In genomic region chr9:27333241-27334052, GRCh38 we compare ENCODE assay signal across 8 cellular contexts. TPM values are rescaled to one million over a fixed set of nuclear protein-coding genes. Genes with fewer than 3 reads are reported as not detected.
A peak's percentile ranks its signal among the peaks of the same experiment; 100 is the strongest.
DNase-seq lines count a peak whose midpoint lies in the region; ATAC-seq, FAIRE-seq and TF ChIP-seq lines count a peak whose summit lies in the region.

No MANE protein-coding gene starts in this region.

- no peaks in the 10 kb centered on the region for H3K9me3 ChIP-seq in CD4-positive, alpha-beta T cell (ENCODE audit: control insufficient read depth, low read length)

- no peak overlapping the region for H3K4me3 Mint-ChIP-seq in CD4-positive, alpha-beta T cell
- H3K4me3 Mint-ChIP-seq in activated CD8-positive, alpha-beta T cell treated with anti-CD3 and anti-CD28 coated beads, Interleukin-2, amount 10 ng/mL, durations not matched to agents 7 days and 5 days, result no peak overlapping the region
- H3K4me3 Mint-ChIP-seq in mesothelial cell of epicardium, result no peak overlapping the region

- peak; percentile 92 for TF ChIP-seq CTCF in CD4-positive, alpha-beta T cell (IDR thresholded peaks at IDR 0.05)
- peak; percentile 89 for TF ChIP-seq CTCF in mesothelial cell of epicardium (IDR thresholded peaks at IDR 0.05; ENCODE audit: unreplicated experiment)

- no peaks in the 10 kb centered on the region for H3K4me1 Mint-ChIP-seq in CD4-positive, alpha-beta T cell (ENCODE audit: low read depth)
- peaks cover 16% of the 10 kb centered on the region for H3K4me1 Mint-ChIP-seq in activated CD8-positive, alpha-beta T cell treated with anti-CD3 and anti-CD28 coated beads, Interleukin-2, amount 10 ng/mL, durations not matched to agents 7 days and 5 days (ENCODE audit: low read depth)
- H3K4me1 Mint-ChIP-seq in mesothelial cell of epicardium, result peaks cover 17% of the 10 kb centered on the region

- H3K27me3 ChIP-seq in CD4-positive, alpha-beta T cell (ENCODE audit: control insufficient read depth, insufficient read depth, low read length), result no peaks in the 10 kb centered on the region

- DNase-seq in CD4-positive, alpha-beta T cell, result peak in 8 of 10 experiments; percentile 5 to 39 (median 21)
- DNase-seq in GM19238 (ENCODE audit: insufficient read length, low spot score) (peak; percentile 56), NCI-H524 treated with DMSO at 0.1 percent for 48 hours (lab: John Stamatoyannopoulos, UW) (peak; percentile 9), mesothelial cell of epicardium (ENCODE audit: low spot score in 2 of 2, unreplicated experiment in 2 of 2) (peak; percentile 37 to 75)
- DNase-seq in activated CD8-positive, alpha-beta T cell treated with anti-CD3 and anti-CD28 coated beads, Interleukin-2, amount 10 ng/mL, durations not matched to agents 7 days and 5 days, result peak; percentile 64
- DNase-seq in stimulated activated naive CD8-positive, alpha-beta T cell treated with anti-CD3 and anti-CD28 coated beads, Interleukin-15, Interleukin-2, amounts not matched to agents 100 U/mL and 50 U/mL, for 24 hours, result peak; percentile 34

- H3K27me3 Mint-ChIP-seq in CD4-positive, alpha-beta T cell, result no peaks in the 10 kb centered on the region
- H3K27me3 Mint-ChIP-seq in activated CD8-positive, alpha-beta T cell treated with anti-CD3 and anti-CD28 coated beads, Interleukin-2, amount 10 ng/mL, durations not matched to agents 7 days and 5 days (ENCODE audit: low read depth), result peaks cover 4% of the 10 kb centered on the region
- H3K27me3 Mint-ChIP-seq in mesothelial cell of epicardium (ENCODE audit: low read depth), result no peaks in the 10 kb centered on the region

- no peak overlapping the region for H3K27ac Mint-ChIP-seq in CD4-positive, alpha-beta T cell
- H3K27ac Mint-ChIP-seq in activated CD8-positive, alpha-beta T cell treated with anti-CD3 and anti-CD28 coated beads, Interleukin-2, amount 10 ng/mL, durations not matched to agents 7 days and 5 days, result no peak overlapping the region
- H3K27ac Mint-ChIP-seq in mesothelial cell of epicardium, result peak overlapping the region; percentile 60

- no peak overlapping the region for H3K27ac ChIP-seq in CD4-positive, alpha-beta T cell (ENCODE audit: low read depth, low read length)

- no peaks in the 10 kb centered on the region for H3K36me3 Mint-ChIP-seq in CD4-positive, alpha-beta T cell (ENCODE audit: low read depth)
- no peaks in the 10 kb centered on the region for H3K36me3 Mint-ChIP-seq in activated CD8-positive, alpha-beta T cell treated with anti-CD3 and anti-CD28 coated beads, Interleukin-2, amount 10 ng/mL, durations not matched to agents 7 days and 5 days (ENCODE audit: low read depth)
- peaks cover 11% of the 10 kb centered on the region for H3K36me3 Mint-ChIP-seq in mesothelial cell of epicardium

- CTCF ChIA-PET in CD4-positive, alpha-beta T cell (lab: Charles Lee), result interaction anchor here (0.6 to 1.1 kb wide), 4 partner anchors 26 to 555 kb away, joined by 3 to 5 read pairs (median 4); partner anchors contain the start of gene MOB3B
- CTCF ChIA-PET in activated CD8-positive, alpha-beta T cell treated with anti-CD3 and anti-CD28 coated beads, Interleukin-2, amount 10 ng/mL, durations not matched to agents 7 days and 5 days (lab: Charles Lee), result interaction anchor here (0.7 to 3.3 kb wide), 21 partner anchors 8 to 415 kb away, joined by 3 to 59 read pairs (median 6); partner anchors contain the start of gene MOB3B

- intact Hi-C loops in CD4-positive, alpha-beta T cell (cut with DNase I, micrococcal nuclease), result loop anchor here (1.0 to 5.0 kb wide), 4 partner anchors 195 to 274 kb away; partner anchors contain the start of gene MOB3B (in 1 of the 2)

- POLR2A ChIA-PET in CD4-positive, alpha-beta T cell (lab: Charles Lee), result interaction anchor here (1.0 kb wide), 1 partner anchor 196 kb away, joined by 4 read pairs; the partner anchor contains the start of gene MOB3B
- POLR2A ChIA-PET in activated CD8-positive, alpha-beta T cell treated with anti-CD3 and anti-CD28 coated beads, Interleukin-2, amount 10 ng/mL, durations not matched to agents 7 days and 5 days (lab: Charles Lee), result interaction anchor here (0.6 to 1.0 kb wide), 3 partner anchors 192 to 392 kb away, joined by 3 to 4 read pairs (median 3); partner anchors contain the start of gene C9orf72

- H3K9me3 Mint-ChIP-seq in CD4-positive, alpha-beta T cell, result no peaks in the 10 kb centered on the region
- no peaks in the 10 kb centered on the region for H3K9me3 Mint-ChIP-seq in activated CD8-positive, alpha-beta T cell treated with anti-CD3 and anti-CD28 coated beads, Interleukin-2, amount 10 ng/mL, durations not matched to agents 7 days and 5 days (ENCODE audit: insufficient read depth)
- no peaks in the 10 kb centered on the region for H3K9me3 Mint-ChIP-seq in mesothelial cell of epicardium

- peak; percentile 57 for ATAC-seq in CD4-positive, alpha-beta T cell (ENCODE audit: poor library complexity)
- ATAC-seq in HG03460 (IDR thresholded peaks at IDR 0.05; ENCODE audit: unreplicated experiment), result peak; percentile 68
- ATAC-seq in activated CD8-positive, alpha-beta T cell treated with anti-CD3 and anti-CD28 coated beads, Interleukin-2, amount 10 ng/mL, durations not matched to agents 7 days and 5 days, result peak; percentile 68
- peak; percentile 53 for ATAC-seq in stimulated activated naive CD8-positive, alpha-beta T cell treated with anti-CD3 and anti-CD28 coated beads, Interleukin-15, Interleukin-2, amounts not matched to agents 100 U/mL and 50 U/mL, for 24 hours

- FAIRE-seq in endometrium (lab: Jason Lieb, UNC), result peak; percentile 94

RNA-seq across cellular contexts. Expression of gene EQTN, which starts 36.5 kb away (rescaled TPM):
- not detected for total RNA-seq in CD4-positive, alpha-beta T cell
- total RNA-seq in activated CD8-positive, alpha-beta T cell treated with anti-CD3 and anti-CD28 coated beads, Interleukin-2, amount 10 ng/mL, durations not matched to agents 7 days and 5 days, result not detected
- 0.71 to 1.4 TPM (median 1.2 TPM) in 3 replicates for total RNA-seq in mesothelial cell of epicardium

Comparison
In these comparisons a context has a peak if more than half of its experiments do, and no peak if none do; other contexts are left out.
1. DNase-seq: peak in every context shown above with its lines; median percentile 64 in activated CD8-positive, alpha-beta T cell treated with anti-CD3 and anti-CD28 coated beads, Interleukin-2, amount 10 ng/mL, durations not matched to agents 7 days and 5 days; 56 in GM19238; 56 in mesothelial cell of epicardium; 34 in stimulated activated naive CD8-positive, alpha-beta T cell treated with anti-CD3 and anti-CD28 coated beads, Interleukin-15, Interleukin-2, amounts not matched to agents 100 U/mL and 50 U/mL, for 24 hours; 21 in CD4-positive, alpha-beta T cell; 9 in NCI-H524 treated with DMSO at 0.1 percent for 48 hours.